Comparison of ENCODE assay signal across 1 cellular context in genomic region chr11:62505112-62505783, GRCh38.
A peak's percentile ranks its signal among the peaks of the same experiment; 100 is the strongest.
TF ChIP-seq lines count a peak whose summit lies in the region.

No MANE protein-coding gene starts in this region.

TF ChIP-seq in WTC11, 78 proteins besides CTCF, POLR2A, EP300 and RAD21:
- TF ChIP-seq PRDM15 (CRISPR knock-in tag; IDR thresholded peaks at IDR 0.05) (peak; percentile 89), USF2 (CRISPR knock-in tag; IDR thresholded peaks at IDR 0.05) (peak; percentile 42; the same call in 1 of the 2 replicates), MXD4 (CRISPR knock-in tag; IDR thresholded peaks at IDR 0.05; ENCODE audit: borderline replicate concordance) (no peak)
- TF ChIP-seq, protein P1, sequence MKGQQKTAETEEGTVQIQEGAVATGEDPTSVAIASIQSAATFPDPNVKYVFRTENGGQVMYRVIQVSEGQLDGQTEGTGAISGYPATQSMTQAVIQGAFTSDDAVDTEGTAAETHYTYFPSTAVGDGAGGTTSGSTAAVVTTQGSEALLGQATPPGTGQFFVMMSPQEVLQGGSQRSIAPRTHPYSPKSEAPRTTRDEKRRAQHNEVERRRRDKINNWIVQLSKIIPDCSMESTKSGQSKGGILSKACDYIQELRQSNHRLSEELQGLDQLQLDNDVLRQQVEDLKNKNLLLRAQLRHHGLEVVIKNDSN (CRISPR knock-in tag; IDR thresholded peaks at IDR 0.05): peak; percentile 59; the same call in 1 of the 2 replicates
TF ChIP-seq in WTC11: peak in this region for 3.
